8 cellular contexts compared by ENCODE assay signal in genomic region chr19:52963229-52963760, GRCh38. TPM values are rescaled to one million over a fixed set of nuclear protein-coding genes. Genes with fewer than 3 reads are reported as not detected.
DNase-seq lines count a peak whose midpoint lies in the region; ATAC-seq and TF ChIP-seq lines count a peak whose summit lies in the region.

No MANE protein-coding gene starts in this region.

- H3K27ac Mint-ChIP-seq in CD4-positive, CD25-positive, alpha-beta regulatory T cell, result peak overlapping the region; percentile 95 to 98 (median 95)

- peaks cover 0 to 41% (median 15%) of the 10 kb centered on the region in 7 donors for H3K9me3 Mint-ChIP-seq in CD4-positive, CD25-positive, alpha-beta regulatory T cell

- no peaks in the 10 kb centered on the region for H3K27me3 Mint-ChIP-seq in CD4-positive, CD25-positive, alpha-beta regulatory T cell

- H3K4me2 ChIP-seq in Loucy (ENCODE audit: low read depth, low read length, poor library complexity, severe bottlenecking), result peak overlapping the region; percentile 97

- H3F3A ChIP-seq in Loucy (ENCODE audit: low read depth), result no peaks in the 10 kb centered on the region

- no peak for ATAC-seq in CD4-positive, CD25-positive, alpha-beta regulatory T cell (ENCODE audit: low read depth in 2 of 2)
- peak; percentile 31 for ATAC-seq in GM19455 (IDR thresholded peaks at IDR 0.05; ENCODE audit: unreplicated experiment)
- ATAC-seq in stimulated activated naive CD8-positive, alpha-beta T cell treated with anti-CD3 and anti-CD28 coated beads, Interleukin-15, Interleukin-2, amounts not matched to agents 100 U/mL and 50 U/mL, for 24 hours, result peak; percentile 14

- peak overlapping the region; percentile 90 to 97 (median 96) for H3K4me3 Mint-ChIP-seq in CD4-positive, CD25-positive, alpha-beta regulatory T cell

- H3K36me3 ChIP-seq in CD4-positive, CD25-positive, alpha-beta regulatory T cell (ENCODE audit: control insufficient read depth, insufficient read depth, low read length), result peaks cover 18% of the 10 kb centered on the region
- H3K36me3 ChIP-seq in Loucy (ENCODE audit: insufficient read depth, low read length), result no peaks in the 10 kb centered on the region

- H3K4me1 Mint-ChIP-seq in CD4-positive, CD25-positive, alpha-beta regulatory T cell, result peaks cover 12 to 37% (median 20%) of the 10 kb centered on the region in 4 donors

- H3K9me3 ChIP-seq in CD4-positive, CD25-positive, alpha-beta regulatory T cell (ENCODE audit: control insufficient read depth in 2 of 2, low read length in 2 of 2), result peaks cover 26 to 40% of the 10 kb centered on the region in 2 experiments
- peaks cover 8% of the 10 kb centered on the region; the same call in 1 of the 2 replicates for H3K9me3 ChIP-seq in Loucy (ENCODE audit: insufficient read depth, low read depth, low read length)

- H3K27me3 ChIP-seq in CD4-positive, CD25-positive, alpha-beta regulatory T cell (ENCODE audit: control insufficient read depth, insufficient read depth, low read length), result no peaks in the 10 kb centered on the region
- no peaks in the 10 kb centered on the region for H3K27me3 ChIP-seq in Loucy (ENCODE audit: insufficient read depth, low read length, poor library complexity, severe bottlenecking)

- H3K4me3 ChIP-seq in CD4-positive, CD25-positive, alpha-beta regulatory T cell (ENCODE audit: low read depth, low read length), result peak overlapping the region; percentile 97
- peak overlapping the region; percentile 97 for H3K4me3 ChIP-seq in Loucy (ENCODE audit: low read length, poor library complexity, severe bottlenecking)

- H4K20me1 ChIP-seq in Loucy (ENCODE audit: insufficient read depth, low read length, poor library complexity, severe bottlenecking), result no peaks in the 10 kb centered on the region

- no peak for TF ChIP-seq CTCF in Loucy (conservative IDR thresholded peaks at IDR 0.05; ENCODE audit: low read length)

- peak overlapping the region; percentile 71 for H3K27ac ChIP-seq in CD4-positive, CD25-positive, alpha-beta regulatory T cell (ENCODE audit: insufficient read depth, low read length, poor library complexity, severe bottlenecking)

- peaks cover 34% of the 10 kb centered on the region for H3K36me3 Mint-ChIP-seq in CD4-positive, CD25-positive, alpha-beta regulatory T cell

- H3K9ac ChIP-seq in Loucy (ENCODE audit: low read depth, low read length, poor library complexity, severe bottlenecking), result peak overlapping the region; percentile 74

- H2AFZ ChIP-seq in Loucy (ENCODE audit: low read length), result peak overlapping the region; percentile 99

- peaks cover 22% of the 10 kb centered on the region for H3K4me1 ChIP-seq in CD4-positive, CD25-positive, alpha-beta regulatory T cell (ENCODE audit: control insufficient read depth, insufficient read depth, low read length, poor library complexity, severe bottlenecking)
- peaks cover 16% of the 10 kb centered on the region for H3K4me1 ChIP-seq in Loucy (ENCODE audit: insufficient read depth, low read length, poor library complexity, severe bottlenecking)

- peaks cover 44% of the 10 kb centered on the region for H3K79me2 ChIP-seq in Loucy (ENCODE audit: insufficient read depth, low read length)

- no peak for DNase-seq in CD4-positive, CD25-positive, alpha-beta regulatory T cell
- DNase-seq in brain pericyte (ENCODE audit: low read depth, low spot score), result peak; percentile 5
- DNase-seq in kidney glomerular epithelial cell (lab: John Stamatoyannopoulos, UW), result peak; percentile 29
- peak; percentile 22 for DNase-seq in stimulated activated naive CD8-positive, alpha-beta T cell treated with anti-CD3 and anti-CD28 coated beads, Interleukin-15, Interleukin-2, amounts not matched to agents 100 U/mL and 50 U/mL, for 24 hours
- DNase-seq in HPDE6-E6E7 (ENCODE audit: extremely low spot score), result no peak
- no peak for DNase-seq in NCI-H2081 (lab: John Stamatoyannopoulos, UW)

- H3K9me2 ChIP-seq in Loucy (replicated peaks; ENCODE audit: low read depth, low read length), result no peaks in the 10 kb centered on the region

RNA-seq across cellular contexts. Expression of gene ZNF816, which starts 0.6 kb away (rescaled TPM):
- 5.1 TPM for total RNA-seq in CD4-positive, CD25-positive, alpha-beta regulatory T cell
- polyA plus RNA-seq in CD4-positive, CD25-positive, alpha-beta regulatory T cell, result 10 to 100 TPM; 10.6 to 25.1 (median 18.7) TPM

RNA-seq across cellular contexts. Expression of gene ZNF888, which starts 40.1 kb away (rescaled TPM):
- total RNA-seq in CD4-positive, CD25-positive, alpha-beta regulatory T cell, result 5.0 TPM
- polyA plus RNA-seq in CD4-positive, CD25-positive, alpha-beta regulatory T cell, result 1 to 10 TPM; 1.7 to 2.8 (median 2.3) TPM

RNA-seq across cellular contexts. Expression of gene ERVV-1, which starts 50.4 kb away (rescaled TPM):
- not detected for total RNA-seq in CD4-positive, CD25-positive, alpha-beta regulatory T cell
- not detected for polyA plus RNA-seq in CD4-positive, CD25-positive, alpha-beta regulatory T cell

Comparison
In these comparisons a context has a peak if more than half of its experiments do, and no peak if none do; other contexts are left out.
1. ATAC-seq: peak in GM19455 (single experiment) and stimulated activated naive CD8-positive, alpha-beta T cell treated with anti-CD3 and anti-CD28 coated beads, Interleukin-15, Interleukin-2, amounts not matched to agents 100 U/mL and 50 U/mL, for 24 hours (single experiment); none in CD4-positive, CD25-positive, alpha-beta regulatory T cell (0 of 2).
2. DNase-seq: peak in brain pericyte (single experiment), kidney glomerular epithelial cell (single experiment) and stimulated activated naive CD8-positive, alpha-beta T cell treated with anti-CD3 and anti-CD28 coated beads, Interleukin-15, Interleukin-2, amounts not matched to agents 100 U/mL and 50 U/mL, for 24 hours (single experiment); none in CD4-positive, CD25-positive, alpha-beta regulatory T cell (0 of 3), HPDE6-E6E7 (single experiment) and NCI-H2081 (0 of 2).